ENCODE assay signal across 1 cellular context in genomic region chr12:54000105-54000773, GRCh38.
TF ChIP-seq lines count a peak whose summit lies in the region.

Gene HOXC9 (plus strand): TSS chr12:54000161. CDS start chr12:54000189, 28 bp downstream.

TF ChIP-seq in K562, 482 proteins besides CTCF, POLR2A, EP300 and RAD21 (continued from another document and continues in another):
- peak; percentile 16; the same call in 1 of the 2 replicates for TF ChIP-seq POLR2AphosphoS5 (IDR thresholded peaks at IDR 0.05; ENCODE audit: control insufficient read depth, insufficient read depth, low read depth, low read length)
- TF ChIP-seq HMGN3 (IDR thresholded peaks at IDR 0.05; ENCODE audit: borderline replicate concordance, extremely low read depth, insufficient read length, low read depth, low read length) = peak; percentile 84
- TF ChIP-seq GABPB1 (CRISPR knock-in tag; IDR thresholded peaks at IDR 0.05) = peak; percentile 54; the same call in 1 of the 2 replicates
- no peak for TF ChIP-seq ZNF175 (CRISPR knock-in tag; IDR thresholded peaks at IDR 0.05; ENCODE audit: low read depth)
- TF ChIP-seq ZNF431 (CRISPR knock-in tag; IDR thresholded peaks at IDR 0.05) = peak; percentile 66; the same call in 1 of the 2 replicates
- no peak for TF ChIP-seq ELK1 (CRISPR knock-in tag; IDR thresholded peaks at IDR 0.05)
- TF ChIP-seq RBFOX2 (IDR thresholded peaks at IDR 0.05; ENCODE audit: low read depth, low read length) = peak; percentile 85
- no peak for TF ChIP-seq ID3 (CRISPR knock-in tag; IDR thresholded peaks at IDR 0.05)
- no peak for TF ChIP-seq ID3 (tag; IDR thresholded peaks at IDR 0.05)
- no peak for TF ChIP-seq ZBED1 (IDR thresholded peaks at IDR 0.05)
- TF ChIP-seq STAT5B (CRISPR knock-in tag; IDR thresholded peaks at IDR 0.05) = no peak
- TF ChIP-seq EGR1 (conservative IDR thresholded peaks at IDR 0.05) = peak; percentile 23; the same call in 1 of the 2 replicates
- peak; percentile 59 for TF ChIP-seq PHF20 (IDR thresholded peaks at IDR 0.05; ENCODE audit: partially characterized antibody)
- no peak for TF ChIP-seq ATF7 (IDR thresholded peaks at IDR 0.05)
- no peak for TF ChIP-seq POU5F1 (IDR thresholded peaks at IDR 0.05; ENCODE audit: borderline replicate concordance, low read depth, low read length, partially characterized antibody)
- TF ChIP-seq ZBTB12 (CRISPR knock-in tag; IDR thresholded peaks at IDR 0.05) = no peak
- no peak for TF ChIP-seq CBX2 (IDR thresholded peaks at IDR 0.05; ENCODE audit: insufficient read depth, low read length, poor library complexity, severe bottlenecking)
- no peak for TF ChIP-seq PTBP1 (IDR thresholded peaks at IDR 0.05; ENCODE audit: low read depth, low read length)
- peak in 1 of 3 experiments; percentile 19 for TF ChIP-seq YY1 (IDR thresholded peaks at IDR 0.05; ENCODE audit: borderline replicate concordance in 1 of 3, control insufficient read depth in 1 of 3, extremely low read depth in 1 of 3, insufficient read depth in 3 of 3, insufficient read length in 1 of 3, insufficient replicate concordance in 2 of 3, low read depth in 1 of 3, low read length in 2 of 3)
- peak; percentile 73 for TF ChIP-seq KDM5B (IDR thresholded peaks at IDR 0.05; ENCODE audit: insufficient replicate concordance, low read depth, low read length)
- TF ChIP-seq ZNF140 (CRISPR knock-in tag; IDR thresholded peaks at IDR 0.05) = no peak
- TF ChIP-seq ZHX1 (conservative IDR thresholded peaks at IDR 0.05; ENCODE audit: low read length) = no peak
- peak; percentile 39 for TF ChIP-seq EP400 (IDR thresholded peaks at IDR 0.05)
- TF ChIP-seq TEAD1 (CRISPR knock-in tag; IDR thresholded peaks at IDR 0.05) = peak in 1 of 2 experiments; percentile 70; a peak in 1 of 4 replicates
- no peak for TF ChIP-seq ZNF766 (CRISPR knock-in tag; conservative IDR thresholded peaks at IDR 0.05)
- 0 out of 2 replicates have a peak, but pooled peaks have one; percentile 23 for TF ChIP-seq RNF2 (IDR thresholded peaks at IDR 0.05)
- TF ChIP-seq TFAM (CRISPR knock-in tag; conservative IDR thresholded peaks at IDR 0.05) = no peak
- TF ChIP-seq DLX4 (CRISPR knock-in tag; IDR thresholded peaks at IDR 0.05) = no peak
- no peak for TF ChIP-seq ZNF57 (CRISPR knock-in tag; IDR thresholded peaks at IDR 0.05)
- TF ChIP-seq ZNF644 (tag; IDR thresholded peaks at IDR 0.05; ENCODE audit: low read depth) = no peak
- no peak for TF ChIP-seq ZNF282 (CRISPR knock-in tag; IDR thresholded peaks at IDR 0.05)
- TF ChIP-seq CREB3L1 (IDR thresholded peaks at IDR 0.05; ENCODE audit: borderline replicate concordance, low read depth) = no peak
- no peak for TF ChIP-seq BHLHE40 (IDR thresholded peaks at IDR 0.05; ENCODE audit: low read length)
- no peak for TF ChIP-seq AFF4 (CRISPR knock-in tag; IDR thresholded peaks at IDR 0.05)
- no peak for TF ChIP-seq C11orf30 (IDR thresholded peaks at IDR 0.05; ENCODE audit: low read depth)
- no peak for TF ChIP-seq ATF3 (IDR thresholded peaks at IDR 0.05)
- peak; percentile 26; the same call in 1 of the 2 replicates for TF ChIP-seq ATF3 (CRISPR knock-in tag; conservative IDR thresholded peaks at IDR 0.05)
- no peak for TF ChIP-seq ESRRB (CRISPR knock-in tag; IDR thresholded peaks at IDR 0.05; ENCODE audit: borderline replicate concordance)
- TF ChIP-seq HDAC2 (IDR thresholded peaks at IDR 0.05) = 0 out of 2 replicates have a peak, but pooled peaks have one; percentile 13
- no peak for TF ChIP-seq ZBTB34 (CRISPR knock-in tag; IDR thresholded peaks at IDR 0.05)
- no peak for TF ChIP-seq PRMT5 (CRISPR knock-in tag; IDR thresholded peaks at IDR 0.05)
- TF ChIP-seq SRSF7 (optimal IDR thresholded peaks at IDR 0.05; ENCODE audit: low read depth, low read length) = no peak
- TF ChIP-seq NRF1 (conservative IDR thresholded peaks at IDR 0.05 in 1 of 2, IDR thresholded peaks at IDR 0.05 in 1 of 2) = no peak; a peak in 1 of 4 replicates
- TF ChIP-seq HNRNPUL1 (IDR thresholded peaks at IDR 0.05; ENCODE audit: low read length) = no peak
- TF ChIP-seq FOXA3 (CRISPR knock-in tag; conservative IDR thresholded peaks at IDR 0.05 in 1 of 2, IDR thresholded peaks at IDR 0.05 in 1 of 2) = peak; percentile 3 to 18; a peak in 1 of 4 replicates
- no peak for TF ChIP-seq SIN3B (IDR thresholded peaks at IDR 0.05; ENCODE audit: low read depth)
- no peak for TF ChIP-seq ZNF239 (CRISPR knock-in tag; IDR thresholded peaks at IDR 0.05)
- no peak for TF ChIP-seq SIRT6 (IDR thresholded peaks at IDR 0.05; ENCODE audit: low read depth, low read length)
- 0 out of 2 replicates have a peak, but pooled peaks have one; percentile 45 for TF ChIP-seq CBX1 (IDR thresholded peaks at IDR 0.05; ENCODE audit: low read depth)
- TF ChIP-seq LCOR (CRISPR knock-in tag; IDR thresholded peaks at IDR 0.05) = 0 out of 2 replicates have a peak, but pooled peaks have one; percentile 43
- no peak for TF ChIP-seq ZNF121 (CRISPR knock-in tag; conservative IDR thresholded peaks at IDR 0.05)
- TF ChIP-seq MCM5 (IDR thresholded peaks at IDR 0.05; ENCODE audit: low read depth) = no peak
- no peak for TF ChIP-seq IRF9 (tag; IDR thresholded peaks at IDR 0.05)
- peak; percentile 81; the same call in 1 of the 2 replicates for TF ChIP-seq IRF1 (CRISPR knock-in tag; IDR thresholded peaks at IDR 0.05; ENCODE audit: borderline replicate concordance)
- no peak for TF ChIP-seq ZNF146 (CRISPR knock-in tag; IDR thresholded peaks at IDR 0.05; ENCODE audit: unreplicated experiment)
- peak; percentile 59; the same call in 1 of the 2 replicates for TF ChIP-seq TCF7 (IDR thresholded peaks at IDR 0.05; ENCODE audit: borderline replicate concordance)
